ENCODE assay signal across 9 cellular contexts in genomic region chr6:166308769-166309589, GRCh38. TPM values are rescaled to one million over a fixed set of nuclear protein-coding genes. Genes with fewer than 3 reads are reported as not detected.
DNase-seq lines count a peak whose midpoint lies in the region; ATAC-seq, FAIRE-seq and TF ChIP-seq lines count a peak whose summit lies in the region.
"Had no signal": no experiment of that assay in that cellular context is flagged by ENCODE, and none has a peak within 500 bp of the region (broad histone marks: within the 10 kb centered on the region; RNA-seq: fewer than 3 reads in every experiment).

No MANE protein-coding gene starts in this region.

- ATAC-seq in CD4-positive, alpha-beta T cell (ENCODE audit: poor library complexity), result no peak
- ATAC-seq in mucosa of descending colon (peak; percentile 54), aorta (ENCODE audit: low FRiP score) (no peak), HG03354 (IDR thresholded peaks at IDR 0.05; ENCODE audit: poor library complexity, severe bottlenecking, unreplicated experiment) (no peak)

- peaks cover 55% of the 10 kb centered on the region for H3K27me3 ChIP-seq in CD4-positive, alpha-beta T cell (ENCODE audit: control insufficient read depth, insufficient read depth, low read length)
- H3K27me3 ChIP-seq in Karpas-422 (ENCODE audit: low read length) (no peaks in the 10 kb centered on the region), astrocyte (ENCODE audit: insufficient read depth, low read length) (peaks cover 38% of the 10 kb centered on the region), small intestine (ENCODE audit: control insufficient read depth in 2 of 2, insufficient read depth in 2 of 2, low read length in 2 of 2) (peaks cover 2 to 4% of the 10 kb centered on the region in 2 donors), aorta (ENCODE audit: control insufficient read depth in 1 of 2, insufficient read depth in 2 of 2, low read length in 1 of 2) (peaks cover 0 to 1% of the 10 kb centered on the region in 2 donors)

- POLR2A ChIA-PET in CD4-positive, alpha-beta T cell (lab: Charles Lee), result interaction anchor here (0.6 kb wide), 1 partner anchor 111 kb away, joined by 3 read pairs; no protein-coding TSS in a partner anchor

- H4K20me1 ChIP-seq in Karpas-422 (ENCODE audit: insufficient read depth, low read depth, low read length) (no peaks in the 10 kb centered on the region), astrocyte (ENCODE audit: insufficient read depth, low read length) (no peaks in the 10 kb centered on the region)

- CTCF ChIA-PET in CD4-positive, alpha-beta T cell (lab: Charles Lee), result no interaction called here

- DNase-seq in CD4-positive, alpha-beta T cell, result no peak
- no peak for DNase-seq in Karpas-422
- DNase-seq in astrocyte (ENCODE audit: low read depth), result no peak
- DNase-seq in mucosa of descending colon, result no peak
- no peak for DNase-seq in small intestine
- no peak for DNase-seq in aorta
- DNase-seq in NOMO-1 treated with dmso at 0.1 percent for 144 hours (lab: John Stamatoyannopoulos, UW; ENCODE audit: unreplicated experiment), result no peak

- intact Hi-C loops in CD4-positive, alpha-beta T cell (cut with DNase I, micrococcal nuclease), result no loop called here
- intact Hi-C loops in mucosa of descending colon (cut with DNase I, micrococcal nuclease) (no loop called here), aorta (cut with DNase I) (no loop called here)

- H3K9ac ChIP-seq in Karpas-422 (ENCODE audit: low read length) (no peak overlapping the region), astrocyte (ENCODE audit: low read length) (no peak overlapping the region)

- H3K4me3 Mint-ChIP-seq in CD4-positive, alpha-beta T cell, result peak overlapping the region; percentile 15
- H3K4me3 Mint-ChIP-seq in astrocyte (ENCODE audit: unreplicated experiment), result no peak overlapping the region

- TF ChIP-seq CTCF in CD4-positive, alpha-beta T cell (IDR thresholded peaks at IDR 0.05), result no peak
- TF ChIP-seq CTCF in astrocyte (IDR thresholded peaks at IDR 0.05; ENCODE audit: insufficient read depth, low read depth, low read length) (no peak), mucosa of descending colon (IDR thresholded peaks at IDR 0.05) (no peak)

- H3K4me2 ChIP-seq in Karpas-422 (ENCODE audit: low read depth, low read length, poor library complexity, severe bottlenecking) (peak overlapping the region; percentile 55), astrocyte (ENCODE audit: low read length) (peak overlapping the region; percentile 78)

- FAIRE-seq in astrocyte (lab: Jason Lieb, UNC) (no peak), small intestine (lab: Jason Lieb, UNC) (no peak)

- H2AFZ ChIP-seq in Karpas-422 (ENCODE audit: low read length), result peak overlapping the region; percentile 8; the same call in 1 of the 2 replicates
- peak overlapping the region; percentile 47 for H2AFZ ChIP-seq in astrocyte (ENCODE audit: low read depth, low read length)

- no peaks in the 10 kb centered on the region for H3K9me3 Mint-ChIP-seq in CD4-positive, alpha-beta T cell
- H3K9me3 Mint-ChIP-seq in astrocyte (ENCODE audit: unreplicated experiment), result no peaks in the 10 kb centered on the region

- no peak overlapping the region for H3K27ac Mint-ChIP-seq in CD4-positive, alpha-beta T cell
- no peak overlapping the region for H3K27ac Mint-ChIP-seq in astrocyte (ENCODE audit: unreplicated experiment)

- H3K36me3 Mint-ChIP-seq in CD4-positive, alpha-beta T cell (ENCODE audit: low read depth), result no peaks in the 10 kb centered on the region
- H3K36me3 Mint-ChIP-seq in astrocyte (ENCODE audit: low read depth, unreplicated experiment), result no peaks in the 10 kb centered on the region

- H3K27me3 Mint-ChIP-seq in CD4-positive, alpha-beta T cell, result peaks cover 51% of the 10 kb centered on the region
- peaks cover 40% of the 10 kb centered on the region for H3K27me3 Mint-ChIP-seq in astrocyte (ENCODE audit: low read depth, unreplicated experiment)

- H3K9me2 ChIP-seq in Karpas-422 (replicated peaks; ENCODE audit: insufficient read depth, low read length), result no peaks in the 10 kb centered on the region

- peak overlapping the region; percentile 12; the same call in 1 of the 2 replicates for H3K4me3 ChIP-seq in Karpas-422 (ENCODE audit: low read length)
- H3K4me3 ChIP-seq in astrocyte (ENCODE audit: insufficient read depth, low read depth, low read length), result no peak overlapping the region
- no peak overlapping the region for H3K4me3 ChIP-seq in mucosa of descending colon
- H3K4me3 ChIP-seq in small intestine (ENCODE audit: low read depth in 1 of 2, low read length in 2 of 2), result peak overlapping the region in 1 of 2 donors; percentile 75
- H3K4me3 ChIP-seq in aorta (ENCODE audit: low read length in 2 of 2), result no peak overlapping the region

- H3K79me2 ChIP-seq in Karpas-422 (ENCODE audit: low read length), result no peaks in the 10 kb centered on the region
- no peaks in the 10 kb centered on the region for H3K79me2 ChIP-seq in astrocyte (ENCODE audit: insufficient read depth, low read length)

- H3K4me1 ChIP-seq in Karpas-422 (ENCODE audit: low read length) (peaks cover 9% of the 10 kb centered on the region), astrocyte (ENCODE audit: insufficient read depth, low read length) (peaks cover 7% of the 10 kb centered on the region), mucosa of descending colon (ENCODE audit: low read depth) (peaks cover 13% of the 10 kb centered on the region), small intestine (ENCODE audit: control insufficient read depth in 2 of 2, insufficient read depth in 1 of 2, low read depth in 1 of 2, low read length in 1 of 2) (peaks cover 4% of the 10 kb centered on the region in 2 donors), aorta (ENCODE audit: control insufficient read depth in 1 of 2, insufficient read depth in 2 of 2, low read length in 2 of 2) (no peaks in the 10 kb centered on the region)

- no peaks in the 10 kb centered on the region for H3K36me3 ChIP-seq in Karpas-422 (ENCODE audit: insufficient read depth, low read length)
- no peaks in the 10 kb centered on the region for H3K36me3 ChIP-seq in astrocyte (ENCODE audit: insufficient read depth, low read length)
- H3K36me3 ChIP-seq in mucosa of descending colon (ENCODE audit: low read depth), result no peaks in the 10 kb centered on the region
- no peaks in the 10 kb centered on the region for H3K36me3 ChIP-seq in small intestine (ENCODE audit: control insufficient read depth in 2 of 2, insufficient read depth in 2 of 2, low read length in 2 of 2)
- no peaks in the 10 kb centered on the region for H3K36me3 ChIP-seq in aorta (ENCODE audit: control insufficient read depth in 1 of 2, insufficient read depth in 2 of 2, low read length in 1 of 2)

- 28 to 56% (median 39%) methylated on average over 11 of the region's 11 CpGs for WGBS in small intestine, 3 donors
- WGBS in aorta, 2 donors, result 68 to 69% methylated on average over 11 of the region's 11 CpGs

- peaks cover 8% of the 10 kb centered on the region for H3K4me1 Mint-ChIP-seq in CD4-positive, alpha-beta T cell (ENCODE audit: low read depth)
- H3K4me1 Mint-ChIP-seq in astrocyte (ENCODE audit: low read depth, unreplicated experiment), result no peaks in the 10 kb centered on the region

- no peaks in the 10 kb centered on the region for H3K9me3 ChIP-seq in CD4-positive, alpha-beta T cell (ENCODE audit: control insufficient read depth, low read length)
- no peaks in the 10 kb centered on the region for H3K9me3 ChIP-seq in Karpas-422 (ENCODE audit: low read length)
- H3K9me3 ChIP-seq in astrocyte (ENCODE audit: insufficient read depth, low read depth, low read length), result no peaks in the 10 kb centered on the region
- H3K9me3 ChIP-seq in mucosa of descending colon, result no peaks in the 10 kb centered on the region
- H3K9me3 ChIP-seq in small intestine (ENCODE audit: control insufficient read depth, low read depth), result no peaks in the 10 kb centered on the region
- no peaks in the 10 kb centered on the region for H3K9me3 ChIP-seq in aorta (ENCODE audit: control insufficient read depth, low read length)

- no peak overlapping the region for H3K27ac ChIP-seq in CD4-positive, alpha-beta T cell (ENCODE audit: low read depth, low read length)
- H3K27ac ChIP-seq in Karpas-422 (ENCODE audit: low read length) (no peak overlapping the region), astrocyte (ENCODE audit: low read depth, low read length) (no peak overlapping the region), small intestine (ENCODE audit: low read depth in 1 of 2, low read length in 1 of 2) (no peak overlapping the region), aorta (ENCODE audit: low read depth in 1 of 2, low read length in 2 of 2) (no peak overlapping the region)

RNA-seq across cellular contexts. Expression of gene PRR18, which starts 0.8 kb away (rescaled TPM):
- not detected for total RNA-seq in CD4-positive, alpha-beta T cell
- total RNA-seq in Karpas-422 (2014; rRNA removed; shearing (Covaris generic); ENCODE audit: low replicate concordance), result 0.14 TPM in 1 of 2 replicates, not detected in the other
- total RNA-seq in astrocyte (0.14 TPM in 1 of 2 replicates, not detected in the other), mucosa of descending colon (under 1 TPM in 1 of 3 donors, not detected in 2; 0.13 TPM), aorta (not detected)
- polyA plus RNA-seq in small intestine (under 1 TPM in 2 of 3 donors, not detected in 1; 0.43 to 0.45 TPM), aorta (not detected)
- polyA plus RNA-seq: esophagus had no signal

RNA-seq across cellular contexts. Expression of gene SFT2D1, which starts 33.4 kb away (rescaled TPM):
- 10 to 100 TPM; 10.4 to 12.5 TPM for total RNA-seq in CD4-positive, alpha-beta T cell
- 71.6 and 119 TPM in 2 replicates for total RNA-seq in Karpas-422 (2014; rRNA removed; shearing (Covaris generic); ENCODE audit: low replicate concordance)
- total RNA-seq in astrocyte (54.3 and 63.9 TPM in 2 replicates), mucosa of descending colon (10 to 100 TPM; 40.4 to 67.5 (median 53.3) TPM), aorta (10 to 100 TPM; 36.5 to 37.1 TPM)
- polyA plus RNA-seq in small intestine (100 to 1,000 TPM in 1 of 3 donors, 10 to 100 TPM in 2; 32.4 to 113 (median 47.4) TPM), aorta (10 to 100 TPM; 37.4 to 53.5 TPM)
